8 cellular contexts compared by ENCODE assay signal in genomic region chr6:147203311-147204059, GRCh38. TPM values are rescaled to one million over a fixed set of nuclear protein-coding genes. Genes with fewer than 3 reads are reported as not detected.
A peak's percentile ranks its signal among the peaks of the same experiment; 100 is the strongest.
DNase-seq lines count a peak whose midpoint lies in the region; ATAC-seq, FAIRE-seq and TF ChIP-seq lines count a peak whose summit lies in the region.

No MANE protein-coding gene starts in this region.

- H3K27ac ChIP-seq in lung (ENCODE audit: low read depth in 1 of 2, low read length in 1 of 2): peak overlapping the region; percentile 86 to 100

- POLR2A ChIA-PET in BJ (lab: Charles Lee): interaction anchor here (0.5 to 0.6 kb wide), 2 partner anchors 203 to 301 kb away, joined by 3 to 4 read pairs; no protein-coding TSS in a partner anchor

- DNase-seq in BJ (ENCODE audit: low read depth): no peak
- peak; percentile 76 for DNase-seq in GM19239 (ENCODE audit: insufficient read length, low spot score)
- DNase-seq in NCI-H526 treated with DMSO at 0.1 percent for 48 hours (lab: John Stamatoyannopoulos, UW): peak; percentile 86
- peak; percentile 54 to 62 for DNase-seq in activated CD4-positive, alpha-beta T cell treated with anti-CD3 and anti-CD28 coated beads, Interleukin-2, amount 50 U/mL, for 48 hours
- DNase-seq in ecto neural progenitor cell (ENCODE audit: low spot score): peak; percentile 81
- DNase-seq in lung (ENCODE audit: low spot score): peak; percentile 69
- DNase-seq in stimulated activated CD4-positive, alpha-beta T cell treated with anti-CD3 and anti-CD28 coated beads, TNF-alpha, amount 100 ng/mL, for 1 hour (ENCODE audit: low read depth in 3 of 3, low spot score in 1 of 3): peak in 2 of 3 donors; percentile 52 to 53

- 0 to 1% methylated on average over 54 to 74 of the region's 74 CpGs for WGBS in lung, 2 donors

- peaks cover 1 to 3% of the 10 kb centered on the region in 2 donors for H3K4me1 ChIP-seq in lung (ENCODE audit: control insufficient read depth in 2 of 2, insufficient read depth in 2 of 2, low read length in 2 of 2)

- no peaks in the 10 kb centered on the region for H3K27me3 ChIP-seq in BJ (ENCODE audit: control insufficient read depth, insufficient read depth, low read length)
- H3K27me3 ChIP-seq in lung (ENCODE audit: control insufficient read depth, insufficient read depth): no peaks in the 10 kb centered on the region

- CTCF ChIA-PET in BJ (lab: Yijun Ruan, JAX): no interaction called here

- ATAC-seq in HG03439 (IDR thresholded peaks at IDR 0.05; ENCODE audit: unreplicated experiment) (peak; percentile 55), lung (ENCODE audit: insufficient read depth, low FRiP score) (peak; percentile 74)

- H3K36me3 ChIP-seq in BJ (ENCODE audit: control insufficient read depth, insufficient read depth, low read length): no peaks in the 10 kb centered on the region
- no peaks in the 10 kb centered on the region for H3K36me3 ChIP-seq in lung (ENCODE audit: control insufficient read depth in 2 of 2, insufficient read depth in 2 of 2, low read length in 2 of 2)

- no peaks in the 10 kb centered on the region for H3K9me3 ChIP-seq in lung (ENCODE audit: control insufficient read depth in 2 of 2, insufficient read depth in 1 of 2, low read length in 1 of 2)

- peak; percentile 14 for FAIRE-seq in GM19239 (lab: Jason Lieb, UNC)

- H3K4me3 ChIP-seq in BJ (ENCODE audit: low read depth, low read length) (peak overlapping the region; percentile 81), lung (peak overlapping the region; percentile 95)

- TF ChIP-seq CTCF in BJ (IDR thresholded peaks at IDR 0.05; ENCODE audit: insufficient read depth, low read depth, low read length): no peak
- TF ChIP-seq CTCF in lung (IDR thresholded peaks at IDR 0.05; ENCODE audit: control extremely low read depth, extremely low read depth): no peak

RNA-seq across cellular contexts. Expression of gene STXBP5, which starts 0.7 kb away (rescaled TPM):
- polyA plus RNA-seq in BJ (2011; rRNA removed) (21.0 and 35.7 TPM in 2 replicates), lung (1 to 10 TPM; 6.2 to 9.2 TPM)
- polyA minus RNA-seq in BJ (2011; rRNA and poly(A)+ RNA removed): 50.3 and 56.6 TPM in 2 replicates
- 10 to 100 TPM; 16.6 to 29.0 TPM for total RNA-seq in lung
